In genomic region chr10:82621680-82622079, GRCh38 we compare ENCODE assay signal across 25 cellular contexts.
"Had no signal": no experiment of that assay in that cellular context is flagged by ENCODE, and none has a peak within 500 bp of the region (broad histone marks: within the 10 kb centered on the region; RNA-seq: fewer than 3 reads in every experiment).

No MANE protein-coding gene starts in this region.

- H3K36me3 ChIP-seq: stomach, suprapubic skin, thoracic aorta, thyroid gland, tibial nerve, transverse colon, upper lobe of left lung, upper lobe of right lung, uterus, vagina had no signal

- DNase-seq: stimulated activated CD4-positive, alpha-beta T cell treated with anti-CD3 and anti-CD28 coated beads, Interleukin-2, amount 100 ng/mL, for 48 hours; stimulated activated CD4-positive, alpha-beta T cell treated with anti-CD3 and anti-CD28 coated beads, Interleukin-4, amount 100 ng/mL, for 1 hour; stimulated activated CD4-positive, alpha-beta T cell treated with anti-CD3 and anti-CD28 coated beads, Interleukin-4, amount 100 ng/mL, for 24 hours; stimulated activated CD4-positive, alpha-beta T cell treated with anti-CD3 and anti-CD28 coated beads, Interleukin-4, amount 100 ng/mL, for 4 hours; stimulated activated CD8-positive, alpha-beta memory T cell treated with anti-CD3 and anti-CD28 coated beads, Interleukin-4, amount 100 ng/mL, for 48 hours; stimulated activated naive B cell treated with anti-CD40 and anti-IgM and Interleukin-4, amounts not matched to agents 10 μg/mL and 1 μg/mL and 100 μg/mL, for 72 hours; stimulated activated naive CD4-positive, alpha-beta T cell; stimulated activated naive CD4-positive, alpha-beta T cell treated with Interleukin-2 at 50 U/mL for 16 hours; stimulated activated naive CD8-positive, alpha-beta T cell treated with anti-CD3 and anti-CD28 coated beads, Interleukin-15, amount 100 ng/mL, for 72 hours; stimulated activated naive CD8-positive, alpha-beta T cell treated with anti-CD3 and anti-CD28 coated beads, Interleukin-15, Interleukin-2, amounts not matched to agents 100 U/mL and 50 U/mL, for 24 hours; stomach; substantia nigra; testis; thyroid gland; transverse colon; trophoblast cell; upper lobe of left lung; upper lobe of right lung; uterus had no signal

- ATAC-seq: stimulated activated effector memory CD8-positive, alpha-beta T cell treated with anti-CD3 and anti-CD28 coated beads, Interleukin-12 subunit alpha, Interleukin-12 subunit beta, amount 100 ng/mL, for 72 hours; stimulated activated memory B cell treated with anti-CD40 and anti-IgM and Interleukin-4, amounts not matched to agents 10 μg/mL and 1 μg/mL and 100 μg/mL, for 72 hours; stimulated activated naive B cell treated with anti-CD40 and anti-IgM and Interleukin-4, amounts not matched to agents 10 μg/mL and 1 μg/mL and 100 μg/mL, for 72 hours; stimulated activated naive CD8-positive, alpha-beta T cell treated with anti-CD3 and anti-CD28 coated beads, Interleukin-15, amount 100 ng/mL, for 72 hours; stimulated activated naive CD8-positive, alpha-beta T cell treated with anti-CD3 and anti-CD28 coated beads, Interleukin-15, Interleukin-2, amounts not matched to agents 100 U/mL and 50 U/mL, for 24 hours; upper lobe of right lung had no signal

- H3K4me1 ChIP-seq: stomach, suprapubic skin, testis, thyroid gland, tibial nerve, transverse colon, upper lobe of left lung, upper lobe of right lung, uterus, vagina had no signal

- H3K4me3 ChIP-seq: stomach, suprapubic skin, testis, thoracic aorta, thyroid gland, tibial nerve, transverse colon, upper lobe of left lung, upper lobe of right lung, uterus, vagina had no signal

- H3K9me3 ChIP-seq: stomach, testis, thoracic aorta, thyroid gland, tibial nerve, transverse colon, upper lobe of left lung, upper lobe of right lung, uterus, vagina had no signal

- H3K27ac ChIP-seq: stomach, suprapubic skin, testis, thoracic aorta, thyroid gland, tibial nerve, transverse colon, upper lobe of left lung, upper lobe of right lung, uterus, vagina had no signal

- H3K27me3 ChIP-seq: stomach, suprapubic skin, testis, thyroid gland, tibial nerve, transverse colon, upper lobe of left lung, upper lobe of right lung, uterus, vagina had no signal
